8 cellular contexts compared by ENCODE assay signal in the genomic region with DNA sequence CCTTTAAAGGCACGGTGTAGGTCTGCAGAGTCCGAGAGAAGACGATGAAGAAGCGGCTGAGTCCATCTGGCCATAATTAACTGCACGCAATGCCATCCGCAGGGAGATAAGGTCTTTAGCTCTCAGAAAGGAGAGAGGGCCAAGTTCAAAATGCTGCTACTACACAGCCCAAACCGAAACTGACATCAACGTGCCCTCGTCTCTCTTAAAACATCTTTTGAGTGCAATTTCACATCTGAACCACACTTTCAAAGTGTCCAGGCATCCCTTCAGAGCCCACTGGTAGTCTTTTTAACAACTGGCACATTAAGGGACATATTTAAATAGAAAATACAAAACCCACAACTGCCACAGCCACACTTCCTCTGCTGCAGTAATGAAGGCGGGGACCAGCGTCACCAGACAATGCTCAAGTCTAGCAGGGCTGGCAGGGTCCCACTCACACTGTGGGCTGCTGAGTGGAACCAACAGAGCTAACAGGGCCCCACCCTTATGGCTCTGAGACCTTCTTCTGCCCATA. TPM values are rescaled to one million over a fixed set of nuclear protein-coding genes. Genes with fewer than 3 reads are reported as not detected.
DNase-seq lines count a peak whose midpoint lies in the region; ATAC-seq and TF ChIP-seq lines count a peak whose summit lies in the region.

No MANE protein-coding gene starts in this region.

- peaks cover 5% of the 10 kb centered on the region for H3K9me3 Mint-ChIP-seq in CD8-positive, alpha-beta T cell
- H3K9me3 Mint-ChIP-seq in glutamatergic neuron (ENCODE audit: unreplicated experiment): peaks cover 4% of the 10 kb centered on the region

- peaks cover 63% of the 10 kb centered on the region for H3K4me1 ChIP-seq in CD8-positive, alpha-beta T cell (ENCODE audit: insufficient read depth, low read length)
- H3K4me1 ChIP-seq in muscle layer of duodenum (ENCODE audit: control insufficient read depth in 1 of 2, insufficient read depth in 2 of 2, low read length in 2 of 2) (peaks cover 0 to 6% of the 10 kb centered on the region in 2 donors), upper lobe of right lung (peaks cover 17% of the 10 kb centered on the region)

- H3K9me3 ChIP-seq in CD8-positive, alpha-beta T cell (ENCODE audit: low read length): no peaks in the 10 kb centered on the region
- H3K9me3 ChIP-seq in muscle layer of duodenum (ENCODE audit: control insufficient read depth in 1 of 2, low read length in 2 of 2) (no peaks in the 10 kb centered on the region), upper lobe of right lung (no peaks in the 10 kb centered on the region)

- ATAC-seq in CD8-positive, alpha-beta T cell: peak; percentile 89
- ATAC-seq in GM21717 (IDR thresholded peaks at IDR 0.05; ENCODE audit: unreplicated experiment) (peak; percentile 70), upper lobe of right lung (peak; percentile 73)

- peak overlapping the region; percentile 48 for H3K4me3 ChIP-seq in CD8-positive, alpha-beta T cell (ENCODE audit: low read depth, low read length)
- H3K4me3 ChIP-seq in muscle layer of duodenum (ENCODE audit: low read depth in 1 of 2, low read length in 2 of 2) (no peak overlapping the region), upper lobe of right lung (no peak overlapping the region)

- POLR2A ChIA-PET in CD8-positive, alpha-beta T cell (lab: Charles Lee): interaction anchor here (0.6 to 7.1 kb wide), 9 partner anchors 8 to 561 kb away, joined by 3 to 83 read pairs (median 6); a partner anchor contains a TSS
- POLR2A ChIA-PET in GM10248 (lab: Yijun Ruan, JAX): no interaction called here

- H3K4me1 Mint-ChIP-seq in CD8-positive, alpha-beta T cell (ENCODE audit: low read depth): peaks cover 73% of the 10 kb centered on the region
- no peaks in the 10 kb centered on the region for H3K4me1 Mint-ChIP-seq in glutamatergic neuron (ENCODE audit: low read depth, unreplicated experiment)

- H3K27me3 ChIP-seq in CD8-positive, alpha-beta T cell (ENCODE audit: insufficient read depth, low read length): no peaks in the 10 kb centered on the region
- H3K27me3 ChIP-seq in muscle layer of duodenum (ENCODE audit: low read depth, low read length) (no peaks in the 10 kb centered on the region), upper lobe of right lung (no peaks in the 10 kb centered on the region)

- peaks cover 54% of the 10 kb centered on the region for H3K36me3 Mint-ChIP-seq in CD8-positive, alpha-beta T cell
- peaks cover 15% of the 10 kb centered on the region for H3K36me3 Mint-ChIP-seq in glutamatergic neuron (ENCODE audit: unreplicated experiment)

- peak overlapping the region; percentile 99 for H3K27ac Mint-ChIP-seq in CD8-positive, alpha-beta T cell
- H3K27ac Mint-ChIP-seq in glutamatergic neuron (ENCODE audit: unreplicated experiment): no peak overlapping the region

- no peaks in the 10 kb centered on the region for H3K36me3 ChIP-seq in CD8-positive, alpha-beta T cell (ENCODE audit: insufficient read depth, low read length)
- H3K36me3 ChIP-seq in muscle layer of duodenum (ENCODE audit: control insufficient read depth in 1 of 2, insufficient read depth in 2 of 2, low read length in 2 of 2) (peaks cover 0 to 9% of the 10 kb centered on the region in 2 donors), upper lobe of right lung (peaks cover 47% of the 10 kb centered on the region)

- H3K27me3 Mint-ChIP-seq in CD8-positive, alpha-beta T cell (ENCODE audit: low read depth): no peaks in the 10 kb centered on the region
- peaks cover 2% of the 10 kb centered on the region for H3K27me3 Mint-ChIP-seq in glutamatergic neuron (ENCODE audit: unreplicated experiment)

- CTCF ChIA-PET in CD8-positive, alpha-beta T cell (lab: Charles Lee): interaction anchor here (0.8 to 7.1 kb wide), 4 partner anchors 25 to 227 kb away, joined by 5 to 50 read pairs (median 18); a partner anchor contains a TSS
- CTCF ChIA-PET in GM10248 (lab: Yijun Ruan, JAX): interaction anchor here (1.0 to 3.0 kb wide), 6 partner anchors 8 to 227 kb away, joined by 3 to 11 read pairs (median 4); a partner anchor contains a TSS

- H3K27ac ChIP-seq in CD8-positive, alpha-beta T cell (ENCODE audit: low read depth, low read length): peak overlapping the region; percentile 87
- peak overlapping the region; percentile 70 for H3K27ac ChIP-seq in muscle layer of duodenum (ENCODE audit: low read length)
- H3K27ac ChIP-seq in upper lobe of right lung: peak overlapping the region; percentile 87

- DNase-seq in CD8-positive, alpha-beta T cell: peak; percentile 59 to 91 (median 79)
- peak; percentile 8 for DNase-seq in NOMO-1 treated with dmso at 0.1 percent for 144 hours (lab: John Stamatoyannopoulos, UW; ENCODE audit: unreplicated experiment)
- peak; percentile 51 for DNase-seq in activated naive CD4-positive, alpha-beta T cell treated with anti-CD3 and anti-CD28 coated beads, Interleukin-2, amount 50 U/mL, for 16 hours
- DNase-seq in upper lobe of right lung: no peak
- DNase-seq in GM10248 (ENCODE audit: extremely low spot score): no peak
- no peak for DNase-seq in glutamatergic neuron

- H3K4me3 Mint-ChIP-seq in CD8-positive, alpha-beta T cell: peak overlapping the region; percentile 85
- H3K4me3 Mint-ChIP-seq in glutamatergic neuron (ENCODE audit: unreplicated experiment): no peak overlapping the region

- intact Hi-C loops in CD8-positive, alpha-beta T cell (cut with DNase I, micrococcal nuclease): loop anchor here (1.0 to 10.0 kb wide), 7 partner anchors 24 to 342 kb away; a partner anchor contains a TSS
- intact Hi-C loops in upper lobe of right lung (cut with DNase I): no loop called here

- TF ChIP-seq CTCF in CD8-positive, alpha-beta T cell (IDR thresholded peaks at IDR 0.05): no peak
- TF ChIP-seq CTCF in upper lobe of right lung (IDR thresholded peaks at IDR 0.05) (no peak), GM10248 (IDR thresholded peaks at IDR 0.05; ENCODE audit: control extremely low read depth, extremely low read depth, low read depth, missing control alignments) (no peak), glutamatergic neuron (IDR thresholded peaks at IDR 0.05; ENCODE audit: partially characterized antibody, unreplicated experiment) (no peak)

RNA-seq across cellular contexts. Expression of a gene that starts 35.8 kb away (rescaled TPM):
- total RNA-seq in CD8-positive, alpha-beta T cell: 100 to 1,000 TPM; 110 to 115 TPM
- total RNA-seq in upper lobe of right lung (76.7 TPM), glutamatergic neuron (ENCODE audit: unreplicated experiment) (46.5 TPM)

Comparison
In these comparisons a context has a peak if more than half of its experiments do, and no peak if none do; other contexts are left out.
1. DNase-seq: peak in CD8-positive, alpha-beta T cell (7 of 7), NOMO-1 treated with dmso at 0.1 percent for 144 hours (single experiment) and activated naive CD4-positive, alpha-beta T cell treated with anti-CD3 and anti-CD28 coated beads, Interleukin-2, amount 50 U/mL, for 16 hours (single experiment); none in upper lobe of right lung (single experiment), GM10248 (single experiment) and glutamatergic neuron (single experiment).
2. Peak in every context shown above with its lines, with median percentiles within 50 percentile points of each other: ATAC-seq and H3K27ac ChIP-seq.